8 cellular contexts compared by ENCODE assay signal in genomic region chr9:129459550-129460322, GRCh38.
DNase-seq lines count a peak whose midpoint lies in the region; ATAC-seq and TF ChIP-seq lines count a peak whose summit lies in the region.

No MANE protein-coding gene starts in this region.

- TF ChIP-seq CTCF in HL-60 (IDR thresholded peaks at IDR 0.05; ENCODE audit: insufficient read depth, low read length) (no peak), foreskin keratinocyte (conservative IDR thresholded peaks at IDR 0.05) (no peak)

- no peak for DNase-seq in HL-60 (ENCODE audit: low read depth in 1 of 2, low spot score in 1 of 2)
- peak; percentile 52 for DNase-seq in activated T-cell treated with anti-CD3 and anti-CD28 coated beads for 48 hours (ENCODE audit: low read depth)
- DNase-seq in stimulated activated CD4-positive, alpha-beta T cell treated with anti-CD3 and anti-CD28 coated beads, TNF-alpha, amount 100 ng/mL, for 48 hours (ENCODE audit: low read depth in 3 of 3), result peak; percentile 41 to 46 (median 45)
- no peak for DNase-seq in EL
- DNase-seq in foreskin keratinocyte, result no peak

- peaks cover 8% of the 10 kb centered on the region for H3K4me1 ChIP-seq in foreskin keratinocyte

- peak overlapping the region; percentile 95 for H3K27ac ChIP-seq in HL-60 (replicated peaks)
- H3K27ac ChIP-seq in foreskin keratinocyte, result no peak overlapping the region

- no peak overlapping the region for H3K4me3 ChIP-seq in HL-60 (replicated peaks; ENCODE audit: insufficient read depth, low read length)
- peak overlapping the region; percentile 4 for H3K4me3 ChIP-seq in iPS-11a (ENCODE audit: low read depth, low read length)

- no peak for ATAC-seq in HG03342 (IDR thresholded peaks at IDR 0.05; ENCODE audit: unreplicated experiment)
- no peak for ATAC-seq in HG03439 (IDR thresholded peaks at IDR 0.05; ENCODE audit: unreplicated experiment)
- ATAC-seq in foreskin keratinocyte, result no peak

- no peaks in the 10 kb centered on the region for H3K27me3 ChIP-seq in HL-60 (ENCODE audit: insufficient read depth, poor library complexity, severe bottlenecking)
- H3K27me3 ChIP-seq in foreskin keratinocyte, result peaks cover 21% of the 10 kb centered on the region

Comparison
In these comparisons a context has a peak if more than half of its experiments do, and no peak if none do; other contexts are left out.
1. DNase-seq: peak in activated T-cell treated with anti-CD3 and anti-CD28 coated beads for 48 hours (single experiment) and stimulated activated CD4-positive, alpha-beta T cell treated with anti-CD3 and anti-CD28 coated beads, TNF-alpha, amount 100 ng/mL, for 48 hours (3 of 3); none in HL-60 (0 of 2), EL (single experiment) and foreskin keratinocyte (0 of 2).